In the genomic region with DNA sequence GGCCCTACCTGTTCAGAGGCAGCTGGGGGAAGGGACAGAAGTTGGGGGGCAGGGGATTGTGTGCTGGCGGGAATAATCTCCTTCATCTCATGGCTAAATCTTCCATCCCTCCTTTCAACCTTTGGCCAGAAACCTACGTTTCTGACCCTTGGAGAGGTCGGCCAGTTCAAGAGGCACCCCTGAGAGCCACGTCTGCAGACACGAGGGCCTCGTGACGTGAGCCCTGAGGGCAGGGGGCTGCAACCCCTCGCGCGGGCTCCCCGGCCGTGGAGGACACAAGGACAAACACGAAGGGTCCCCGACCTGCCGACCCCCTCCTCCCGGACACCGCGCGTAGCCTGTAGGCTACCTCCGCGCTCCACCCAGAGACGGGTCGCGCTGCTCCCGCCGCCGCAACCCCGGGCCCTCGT, we compare ENCODE assay signal across 8 cellular contexts. TPM values are rescaled to one million over a fixed set of nuclear protein-coding genes. Genes with fewer than 3 reads are reported as not detected.
DNase-seq lines count a peak whose midpoint lies in the region; ATAC-seq, FAIRE-seq and TF ChIP-seq lines count a peak whose summit lies in the region.

No MANE protein-coding gene starts in this region.

- TF ChIP-seq CTCF in astrocyte (IDR thresholded peaks at IDR 0.05; ENCODE audit: insufficient read depth, low read depth, low read length) (no peak), thyroid gland (IDR thresholded peaks at IDR 0.05) (no peak)

- intact Hi-C loops in thyroid gland (cut with DNase I): loop anchor here (10.0 kb wide), 1 partner anchor 61 kb away; a partner anchor contains a TSS

- peaks cover 36% of the 10 kb centered on the region for H4K20me1 ChIP-seq in astrocyte (ENCODE audit: insufficient read depth, low read length)

- peak overlapping the region; percentile 99 for H3K4me3 Mint-ChIP-seq in astrocyte (ENCODE audit: unreplicated experiment)

- H3K4me3 ChIP-seq in astrocyte (ENCODE audit: insufficient read depth, low read depth, low read length) (peak overlapping the region; percentile 93), thyroid gland (replicated peaks in 1 of 3) (peak overlapping the region; percentile 54 to 82 (median 57))

- peaks cover 16% of the 10 kb centered on the region for H3K36me3 ChIP-seq in astrocyte (ENCODE audit: insufficient read depth, low read length)
- peaks cover 0 to 4% of the 10 kb centered on the region in 2 donors for H3K36me3 ChIP-seq in thyroid gland

- H3K4me2 ChIP-seq in astrocyte (ENCODE audit: low read length): peak overlapping the region; percentile 95

- H3K36me3 Mint-ChIP-seq in astrocyte (ENCODE audit: low read depth, unreplicated experiment): peaks cover 10% of the 10 kb centered on the region

- peak; percentile 13 for DNase-seq in DMS79 treated with DMSO at 0.1 percent for 48 hours (lab: John Stamatoyannopoulos, UW)
- DNase-seq in DMS79 (lab: John Stamatoyannopoulos, UW): no peak
- DNase-seq in astrocyte (ENCODE audit: low read depth): no peak
- no peak for DNase-seq in left lobe of liver (ENCODE audit: low spot score)
- peak in 1 of 2 donors; percentile 29 for DNase-seq in thyroid gland
- no peak for DNase-seq in effector CD4-positive, alpha-beta T cell

- H3K27me3 ChIP-seq in astrocyte (ENCODE audit: insufficient read depth, low read length): no peaks in the 10 kb centered on the region
- no peaks in the 10 kb centered on the region for H3K27me3 ChIP-seq in thyroid gland

- peak overlapping the region; percentile 100 for H3K27ac Mint-ChIP-seq in astrocyte (ENCODE audit: unreplicated experiment)

- H3K79me2 ChIP-seq in astrocyte (ENCODE audit: insufficient read depth, low read length): peaks cover 64% of the 10 kb centered on the region

- ATAC-seq in HG03432 (IDR thresholded peaks at IDR 0.05; ENCODE audit: unreplicated experiment) (peak; percentile 14), left lobe of liver (peak; percentile 15), GM21381 (IDR thresholded peaks at IDR 0.05; ENCODE audit: unreplicated experiment) (no peak)

- no peaks in the 10 kb centered on the region for H3K27me3 Mint-ChIP-seq in astrocyte (ENCODE audit: low read depth, unreplicated experiment)

- WGBS in thyroid gland, 2 donors: 2 to 6% methylated on average over 6 to 14 of the region's 29 CpGs

- peak overlapping the region; percentile 94 for H3K27ac ChIP-seq in astrocyte (ENCODE audit: low read depth, low read length)
- H3K27ac ChIP-seq in thyroid gland: peak overlapping the region; percentile 89 to 99 (median 93)

- peaks cover 24% of the 10 kb centered on the region for H3K4me1 Mint-ChIP-seq in astrocyte (ENCODE audit: low read depth, unreplicated experiment)

- peak overlapping the region; percentile 82 for H2AFZ ChIP-seq in astrocyte (ENCODE audit: low read depth, low read length)

- H3K9me3 ChIP-seq in astrocyte (ENCODE audit: insufficient read depth, low read depth, low read length): no peaks in the 10 kb centered on the region
- H3K9me3 ChIP-seq in thyroid gland: no peaks in the 10 kb centered on the region

- peaks cover 24% of the 10 kb centered on the region for H3K4me1 ChIP-seq in astrocyte (ENCODE audit: insufficient read depth, low read length)
- H3K4me1 ChIP-seq in thyroid gland: peaks cover 21 to 30% of the 10 kb centered on the region in 2 donors

- FAIRE-seq in astrocyte (lab: Jason Lieb, UNC): no peak

- H3K9ac ChIP-seq in astrocyte (ENCODE audit: low read length): peak overlapping the region; percentile 90

- no peaks in the 10 kb centered on the region for H3K9me3 Mint-ChIP-seq in astrocyte (ENCODE audit: unreplicated experiment)

- TF ChIP-seq POLR2A in thyroid gland (IDR thresholded peaks at IDR 0.05): no peak

RNA-seq across cellular contexts. Expression of a gene that starts 0.9 kb away (rescaled TPM):
- 793 and 891 TPM in 2 replicates for total RNA-seq in astrocyte
- 311 TPM for total RNA-seq in left lobe of liver
- 1,000 to 10,000 TPM; 1,209 to 2,449 (median 1,340) TPM for total RNA-seq in thyroid gland

RNA-seq across cellular contexts. Expression of a gene that starts 5.3 kb away (rescaled TPM):
- 2.4 and 2.9 TPM in 2 replicates for total RNA-seq in astrocyte
- total RNA-seq in left lobe of liver: 2.9 TPM
- total RNA-seq in thyroid gland: 10 to 100 TPM in 3 of 4 donors, 1 to 10 TPM in 1; 6.3 to 16.4 (median 15.1) TPM

RNA-seq across cellular contexts. Expression of a gene that starts 9.3 kb away (rescaled TPM):
- 0.36 and 0.41 TPM in 2 replicates for total RNA-seq in astrocyte
- total RNA-seq in left lobe of liver: not detected
- total RNA-seq in thyroid gland: under 1 TPM in 1 of 4 donors, not detected in 3; 0.33 TPM

RNA-seq across cellular contexts. Expression of a gene that starts 22.3 kb away (rescaled TPM):
- total RNA-seq in astrocyte: 11.7 and 12.7 TPM in 2 replicates
- 5.8 TPM for total RNA-seq in left lobe of liver
- total RNA-seq in thyroid gland: 10 to 100 TPM; 10.1 to 31.1 (median 23.1) TPM

RNA-seq across cellular contexts. Expression of a gene that starts 23.6 kb away (rescaled TPM):
- total RNA-seq in astrocyte (0.43 and 0.55 TPM in 2 replicates), left lobe of liver (2.4 TPM), thyroid gland (10 to 100 TPM in 1 of 4 donors, 1 to 10 TPM in 3; 7.1 to 16.2 (median 8.1) TPM)
